In the genomic region with DNA sequence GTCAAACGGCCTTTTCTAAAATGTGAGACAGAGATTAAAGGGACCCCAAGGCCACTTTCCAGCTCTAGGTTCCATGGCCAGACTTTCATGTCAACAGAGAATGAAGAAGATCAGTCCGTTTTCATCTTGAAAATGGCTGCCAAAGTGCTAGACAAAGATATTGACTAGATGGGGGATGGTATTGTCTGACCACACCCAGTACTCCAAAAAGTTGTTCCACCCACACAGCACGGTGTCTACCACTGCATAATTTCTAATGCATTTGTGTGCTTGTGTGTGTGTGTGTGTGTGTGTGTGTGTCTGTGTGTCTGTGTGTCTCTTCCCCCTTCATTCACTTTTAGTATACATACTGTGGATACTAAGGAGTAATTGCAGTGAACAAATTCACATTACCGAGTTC, we compare ENCODE assay signal across 9 cellular contexts. TPM values are rescaled to one million over a fixed set of nuclear protein-coding genes. Genes with fewer than 3 reads are reported as not detected.
DNase-seq lines count a peak whose midpoint lies in the region; ATAC-seq, FAIRE-seq and TF ChIP-seq lines count a peak whose summit lies in the region.
"Had no signal": no experiment of that assay in that cellular context is flagged by ENCODE, and none has a peak within 500 bp of the region (broad histone marks: within the 10 kb centered on the region; RNA-seq: fewer than 3 reads in every experiment).

No MANE protein-coding gene starts in this region.

- no peak for TF ChIP-seq CTCF in psoas muscle (IDR thresholded peaks at IDR 0.05)

- FAIRE-seq in TTC549 (lab: Jason Lieb, UNC) (peak; percentile 57), small intestine (lab: Jason Lieb, UNC) (no peak)

- peaks cover 38% of the 10 kb centered on the region for H3K27me3 Mint-ChIP-seq in activated T-cell treated with anti-CD3 and anti-CD28 coated beads, Interleukin-2, amount 50 U/mL, for 4 hours (ENCODE audit: low read depth)

- 14 to 27% (median 20%) methylated on average over 4 of the region's 4 CpGs for WGBS in psoas muscle, 3 donors
- WGBS in small intestine, 3 donors = 44 to 50% (median 49%) methylated on average over 4 of the region's 4 CpGs

- H3K27ac ChIP-seq in psoas muscle = peak overlapping the region; percentile 64
- peak overlapping the region in 1 of 2 donors; percentile 96 for H3K27ac ChIP-seq in small intestine (ENCODE audit: low read depth in 1 of 2, low read length in 1 of 2)

- intact Hi-C loops in Right ventricle myocardium superior (cut with DNase I) (no loop called here), psoas muscle (cut with DNase I) (loop anchor here (5.0 to 10.0 kb wide), 2 partner anchors 99 to 101 kb away; no protein-coding TSS in a partner anchor)

- H3K4me3 Mint-ChIP-seq in activated T-cell treated with anti-CD3 and anti-CD28 coated beads, Interleukin-2, amount 50 U/mL, for 4 hours = no peak overlapping the region

- H3K4me1 Mint-ChIP-seq in activated T-cell treated with anti-CD3 and anti-CD28 coated beads, Interleukin-2, amount 50 U/mL, for 4 hours (ENCODE audit: low read depth) = peaks cover 8% of the 10 kb centered on the region

- H3K9me3 ChIP-seq in psoas muscle = no peaks in the 10 kb centered on the region
- H3K9me3 ChIP-seq in small intestine (ENCODE audit: control insufficient read depth, low read depth) = no peaks in the 10 kb centered on the region

- peak; percentile 13 for DNase-seq in ELF-1 (ENCODE audit: low read depth, low spot score)
- DNase-seq in Right ventricle myocardium superior = no peak
- DNase-seq in psoas muscle = no peak
- DNase-seq in activated T-cell treated with anti-CD3 and anti-CD28 coated beads, Interleukin-2, amount 50 U/mL, for 4 hours = no peak
- DNase-seq in small intestine = no peak

- no peaks in the 10 kb centered on the region for H3K36me3 Mint-ChIP-seq in activated T-cell treated with anti-CD3 and anti-CD28 coated beads, Interleukin-2, amount 50 U/mL, for 4 hours (ENCODE audit: insufficient read depth)

- H3K4me1 ChIP-seq in psoas muscle = no peaks in the 10 kb centered on the region
- H3K4me1 ChIP-seq in small intestine (ENCODE audit: control insufficient read depth in 2 of 2, insufficient read depth in 1 of 2, low read depth in 1 of 2, low read length in 1 of 2) = no peaks in the 10 kb centered on the region

- ATAC-seq in Right ventricle myocardium superior (ENCODE audit: poor library complexity) (peak; percentile 48), psoas muscle (peak in 3 of 4 donors; percentile 41 to 69 (median 63)), GM19452 (IDR thresholded peaks at IDR 0.05; ENCODE audit: unreplicated experiment) (no peak), GM19035 (IDR thresholded peaks at IDR 0.05; ENCODE audit: unreplicated experiment) (no peak)
- ATAC-seq in activated T-cell treated with anti-CD3 and anti-CD28 coated beads, Interleukin-2, amount 50 U/mL, for 4 hours = no peak

- H3K4me3 ChIP-seq in psoas muscle = peak overlapping the region; percentile 56
- peak overlapping the region in 1 of 2 donors; percentile 5 for H3K4me3 ChIP-seq in small intestine (ENCODE audit: low read depth in 1 of 2, low read length in 2 of 2)

- H3K9me3 Mint-ChIP-seq in activated T-cell treated with anti-CD3 and anti-CD28 coated beads, Interleukin-2, amount 50 U/mL, for 4 hours = no peaks in the 10 kb centered on the region
- H3K9me3 Mint-ChIP-seq: activated T-helper 17 cell treated with anti-CD3 and anti-CD28 coated beads, Interleukin-2, amount 50 U/mL, for 72 hours had no signal

- H3K27me3 ChIP-seq in psoas muscle (ENCODE audit: insufficient read depth in 3 of 3, low read length in 2 of 3) (peaks cover 0 to 10% (median 8%) of the 10 kb centered on the region in 3 donors), small intestine (ENCODE audit: control insufficient read depth in 2 of 2, insufficient read depth in 2 of 2, low read length in 2 of 2) (peaks cover 0 to 4% of the 10 kb centered on the region in 2 donors)

- no peaks in the 10 kb centered on the region for H3K36me3 ChIP-seq in psoas muscle (ENCODE audit: insufficient read depth in 1 of 2, low read depth in 1 of 2)
- no peaks in the 10 kb centered on the region for H3K36me3 ChIP-seq in small intestine (ENCODE audit: control insufficient read depth in 2 of 2, insufficient read depth in 2 of 2, low read length in 2 of 2)

RNA-seq across cellular contexts. Expression of a gene that starts 1.3 kb away (rescaled TPM):
- total RNA-seq in Right ventricle myocardium superior (62.9 TPM), psoas muscle (10 to 100 TPM; 24.5 to 85.0 (median 36.3) TPM)
- polyA plus RNA-seq in psoas muscle (10 to 100 TPM; 10.8 to 21.0 (median 14.2) TPM), small intestine (10 to 100 TPM in 2 of 3 donors, 1 to 10 TPM in 1; 2.0 to 78.1 (median 10.3) TPM)
- total RNA-seq in activated T-cell treated with anti-CD3 and anti-CD28 coated beads, Interleukin-2, amount 50 U/mL, for 4 hours = 1 to 10 TPM; 1.4 to 1.9 (median 1.6) TPM
- total RNA-seq: activated T-helper 17 cell treated with anti-CD3 and anti-CD28 coated beads, Interleukin-2, amount 50 U/mL, for 72 hours had no signal

Comparison
In these comparisons a context has a peak if more than half of its experiments do, and no peak if none do; other contexts are left out.
1. ATAC-seq: peak in Right ventricle myocardium superior (single experiment) and psoas muscle (3 of 4); none in GM19452 (single experiment), GM19035 (single experiment) and activated T-cell treated with anti-CD3 and anti-CD28 coated beads, Interleukin-2, amount 50 U/mL, for 4 hours (0 of 2).
2. RNA of a gene that starts 1.3 kb away (total RNA-seq): 62.9 TPM in Right ventricle myocardium superior (single experiment) and 24.5 to 85.0 TPM in psoas muscle; 1.4 to 1.9 TPM in activated T-cell treated with anti-CD3 and anti-CD28 coated beads, Interleukin-2, amount 50 U/mL, for 4 hours; every median in the first group is over 4 times any median in the second.